1 cellular context compared by ENCODE assay signal in genomic region chr5:159536626-159537025, GRCh38.
TF ChIP-seq lines count a peak whose summit lies in the region.

No MANE protein-coding gene starts in this region.

TF ChIP-seq in GM23338, 12 proteins besides CTCF, POLR2A, EP300 and RAD21 (continued from another document):
- no peak for TF ChIP-seq ZNF462 (CRISPR knock-in tag; IDR thresholded peaks at IDR 0.05)
- no peak for TF ChIP-seq NANOG (IDR thresholded peaks at IDR 0.05; ENCODE audit: borderline replicate concordance)
